ENCODE assay signal across 1 cellular context in the genomic region with DNA sequence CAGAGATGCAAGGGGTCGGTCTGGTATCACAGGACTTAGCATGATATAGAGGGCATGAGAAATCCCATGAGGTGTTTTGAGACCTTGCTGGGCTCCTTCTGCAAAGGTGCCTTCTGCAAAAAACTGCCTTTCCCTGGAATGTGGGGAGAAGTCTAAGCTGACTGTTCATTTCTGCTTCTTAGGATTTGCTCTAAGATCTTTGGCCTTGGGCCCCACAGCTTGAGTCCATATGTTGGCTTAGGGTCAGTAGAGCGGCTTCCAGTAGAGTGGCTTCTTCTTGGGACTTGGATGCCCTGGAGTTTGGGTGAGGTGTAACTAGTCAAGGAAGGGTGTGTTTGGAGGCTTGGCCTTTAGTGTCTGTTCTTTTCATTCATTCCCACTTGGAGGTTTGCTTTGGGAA.
TF ChIP-seq lines count a peak whose summit lies in the region.

No MANE protein-coding gene starts in this region.

TF ChIP-seq in IMR-90, 13 proteins besides CTCF, POLR2A, EP300 and RAD21:
- TF ChIP-seq RFX5 (IDR thresholded peaks at IDR 0.05; ENCODE audit: low read depth, low read length) (no peak), MAZ (IDR thresholded peaks at IDR 0.05; ENCODE audit: borderline replicate concordance, low read depth, low read length) (no peak), FOS (IDR thresholded peaks at IDR 0.05; ENCODE audit: low read depth, low read length) (no peak)
